In the genomic region with DNA sequence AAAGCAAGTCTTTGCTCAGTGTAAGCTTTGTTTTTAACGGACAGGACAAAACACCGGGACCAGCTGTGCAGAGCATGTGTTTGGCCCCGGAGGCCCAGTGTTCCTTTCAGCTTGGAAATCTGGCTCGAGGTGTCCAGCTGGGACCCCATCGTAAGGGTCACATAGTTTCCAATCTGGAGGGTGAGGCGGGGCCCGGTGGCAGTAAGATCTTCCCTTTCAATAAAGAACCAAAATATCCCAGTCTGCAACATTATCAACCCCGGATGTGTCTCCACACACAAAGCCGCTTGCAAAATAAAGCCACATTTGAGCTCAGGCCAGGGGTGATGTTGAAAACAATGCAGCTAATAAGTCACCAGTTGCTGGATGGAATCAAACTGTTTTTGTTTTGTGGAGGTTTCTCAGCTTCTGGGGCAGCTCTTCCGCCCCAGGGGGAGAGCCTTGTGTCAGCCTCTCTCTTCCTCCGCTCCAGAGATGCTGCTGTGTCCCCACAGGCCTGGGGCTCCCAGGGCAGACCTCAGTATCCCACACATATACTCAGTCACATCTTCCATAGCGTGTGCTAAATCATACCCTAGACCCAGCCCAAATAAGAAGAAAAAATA, we compare ENCODE assay signal across 11 cellular contexts.
DNase-seq lines count a peak whose midpoint lies in the region; ATAC-seq and TF ChIP-seq lines count a peak whose summit lies in the region.
"Had no signal": no experiment of that assay in that cellular context is flagged by ENCODE, and none has a peak within 500 bp of the region (broad histone marks: within the 10 kb centered on the region; RNA-seq: fewer than 3 reads in every experiment).

No MANE protein-coding gene starts in this region.

- no peaks in the 10 kb centered on the region for H3K9me3 ChIP-seq in adrenal gland (replicated peaks in 1 of 3)

- intact Hi-C loops in adrenal gland (cut with DNase I) (no loop called here), head of caudate nucleus (cut with DNase I) (loop anchor here (10.0 kb wide), 1 partner anchor 58 kb away; no protein-coding TSS in a partner anchor)

- no peak overlapping the region for H3K27ac Mint-ChIP-seq in activated naive CD4-positive, alpha-beta T cell treated with anti-CD3 and anti-CD28 coated beads, Interleukin-2, amount 50 U/mL, for 72 hours

- TF ChIP-seq POLR2A in adrenal gland (IDR thresholded peaks at IDR 0.05), result no peak

- no peaks in the 10 kb centered on the region for H3K36me3 Mint-ChIP-seq in activated naive CD4-positive, alpha-beta T cell treated with anti-CD3 and anti-CD28 coated beads, Interleukin-2, amount 50 U/mL, for 72 hours

- no peaks in the 10 kb centered on the region for H3K27me3 ChIP-seq in adrenal gland

- no peak for ATAC-seq in activated naive CD4-positive, alpha-beta T cell treated with anti-CD3 and anti-CD28 coated beads, Interleukin-2, amount 50 U/mL, for 72 hours
- no peak for ATAC-seq in SK-N-SH treated with all-trans-retinoic acid at 6 μM for 48 hours

- DNase-seq in EL (peak; percentile 47), adrenal gland (peak in 6 of 7 donors; percentile 28 to 68 (median 46)), head of caudate nucleus (peak in 22 of 42 donors; percentile 4 to 66 (median 35)), renal cortical epithelial cell (ENCODE audit: low read depth) (peak; percentile 40)
- DNase-seq in stimulated activated CD4-positive, alpha-beta T cell treated with anti-CD3 and anti-CD28 coated beads, Interleukin-15, amount 100 ng/mL, for 24 hours, result no peak
- no peak for DNase-seq in activated CD8-positive, alpha-beta memory T cell treated with anti-CD3 and anti-CD28 coated beads, Interleukin-2, amount 50 U/mL, for 48 hours
- DNase-seq in activated naive CD4-positive, alpha-beta T cell treated with anti-CD3 and anti-CD28 coated beads, Interleukin-2, amount 50 U/mL, for 72 hours (ENCODE audit: low spot score in 2 of 2), result no peak
- DNase-seq: Calu3, kidney glomerular epithelial cell, NCI-H146 had no signal

- peak overlapping the region in 2 of 5 donors; percentile 8 to 70 for H3K27ac ChIP-seq in adrenal gland

- H3K4me3 ChIP-seq in adrenal gland, result no peak overlapping the region

- no peaks in the 10 kb centered on the region for H3K9me3 Mint-ChIP-seq in activated naive CD4-positive, alpha-beta T cell treated with anti-CD3 and anti-CD28 coated beads, Interleukin-2, amount 50 U/mL, for 72 hours

- no peaks in the 10 kb centered on the region for H3K4me1 ChIP-seq in adrenal gland (replicated peaks in 1 of 2)

- TF ChIP-seq CTCF in adrenal gland (IDR thresholded peaks at IDR 0.05), result no peak

- WGBS in adrenal gland, 4 donors, result 56 to 67% (median 61%) methylated on average over 10 to 12 of the region's 12 CpGs

- H3K36me3 ChIP-seq in adrenal gland (replicated peaks in 1 of 2), result no peaks in the 10 kb centered on the region

TF ChIP-seq in SK-N-SH treated with all-trans-retinoic acid at 6 μM for 48 hours, 23 proteins besides CTCF, POLR2A, EP300 and RAD21:
- TF ChIP-seq ZNF565 (CRISPR knock-in tag; conservative IDR thresholded peaks at IDR 0.05; ENCODE audit: low read depth) (no peak), BACH2 (CRISPR knock-in tag; IDR thresholded peaks at IDR 0.05; ENCODE audit: borderline replicate concordance) (no peak)

Comparison
In these comparisons a context has a peak if more than half of its experiments do, and no peak if none do; other contexts are left out.
1. DNase-seq: peak in EL (single experiment), adrenal gland (6 of 7), head of caudate nucleus (22 of 42) and renal cortical epithelial cell (single experiment); none in stimulated activated CD4-positive, alpha-beta T cell treated with anti-CD3 and anti-CD28 coated beads, Interleukin-15, amount 100 ng/mL, for 24 hours (single experiment), activated CD8-positive, alpha-beta memory T cell treated with anti-CD3 and anti-CD28 coated beads, Interleukin-2, amount 50 U/mL, for 48 hours (single experiment) and activated naive CD4-positive, alpha-beta T cell treated with anti-CD3 and anti-CD28 coated beads, Interleukin-2, amount 50 U/mL, for 72 hours (0 of 2).